ENCODE assay signal across 17 cellular contexts in the genomic region with DNA sequence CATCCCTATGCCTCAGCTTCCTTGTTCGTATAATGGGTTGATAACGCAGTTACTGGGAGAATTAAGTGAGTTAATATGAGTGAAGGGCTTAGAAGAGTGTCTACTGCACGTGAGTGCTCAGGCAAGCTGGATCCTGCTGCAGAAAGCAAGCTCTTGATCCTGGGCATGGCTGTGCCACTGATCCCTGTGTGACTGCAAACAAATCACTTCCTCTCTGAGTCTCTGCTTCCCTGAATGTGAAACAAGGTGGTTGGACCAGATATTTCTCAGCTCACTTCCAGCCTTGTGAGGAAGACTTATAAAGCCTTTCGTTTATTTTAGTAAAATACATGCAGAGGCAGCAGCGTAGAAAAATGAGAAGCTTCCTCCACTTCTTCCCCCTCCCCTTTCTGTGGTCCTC. TPM values are rescaled to one million over a fixed set of nuclear protein-coding genes. Genes with fewer than 3 reads are reported as not detected.
DNase-seq lines count a peak whose midpoint lies in the region; ATAC-seq, FAIRE-seq and TF ChIP-seq lines count a peak whose summit lies in the region.
"Had no signal": no experiment of that assay in that cellular context is flagged by ENCODE, and none has a peak within 500 bp of the region (broad histone marks: within the 10 kb centered on the region; RNA-seq: fewer than 3 reads in every experiment).

No MANE protein-coding gene starts in this region.

- TF ChIP-seq CTCF in CD14-positive monocyte (IDR thresholded peaks at IDR 0.05) (no peak), type B pancreatic cell (conservative IDR thresholded peaks at IDR 0.05) (no peak)

- no peak for TF ChIP-seq POLR2A in GM12891 (IDR thresholded peaks at IDR 0.05; ENCODE audit: low read depth, low read length)
- peak; percentile 15; the same call in 1 of the 2 replicates for TF ChIP-seq POLR2A in Raji (IDR thresholded peaks at IDR 0.05; ENCODE audit: insufficient read depth, low read depth, low read length)

- H3K9me3 ChIP-seq in esophagus (ENCODE audit: control insufficient read depth in 2 of 2, insufficient read depth in 1 of 2, low read depth in 1 of 2, low read length in 1 of 2) = no peaks in the 10 kb centered on the region
- H3K9me3 ChIP-seq: SJCRH30, stomach had no signal

- WGBS in esophagus, 2 donors = 44 to 51% methylated on average over 5 of the region's 5 CpGs

- H3K4me3 Mint-ChIP-seq in CD14-positive monocyte (no peak overlapping the region), type B pancreatic cell (no peak overlapping the region)

- H3K27me3 Mint-ChIP-seq in CD14-positive monocyte (ENCODE audit: low read depth in 3 of 3) = peaks cover 0 to 4% (median 0%) of the 10 kb centered on the region in 3 donors
- H3K27me3 Mint-ChIP-seq in type B pancreatic cell = no peaks in the 10 kb centered on the region

- DNase-seq in CD14-positive monocyte (ENCODE audit: low spot score) (peak; percentile 24), GM12891 (ENCODE audit: insufficient read length, low spot score) (no peak), NCI-H2196 treated with DMSO at 0.1 percent for 48 hours (lab: John Stamatoyannopoulos, UW; ENCODE audit: unreplicated experiment) (no peak), type B pancreatic cell (ENCODE audit: extremely low spot score, unreplicated experiment) (no peak)
- DNase-seq in activated CD8-positive, alpha-beta memory T cell treated with anti-CD3 and anti-CD28 coated beads for 24 hours = no peak
- DNase-seq: CD8-positive, alpha-beta memory T cell; central memory CD4-positive, alpha-beta T cell; NCI-H1417; NCI-H526; SJCRH30; stimulated activated CD4-positive, alpha-beta T cell treated with anti-CD3 and anti-CD28 coated beads, Interleukin-4, amount 100 ng/mL, for 4 hours; stomach had no signal

- H3K9me3 Mint-ChIP-seq in CD14-positive monocyte (no peaks in the 10 kb centered on the region), type B pancreatic cell (no peaks in the 10 kb centered on the region)
- H3K9me3 Mint-ChIP-seq: CD8-positive, alpha-beta memory T cell had no signal

- no peak overlapping the region for H3K4me3 ChIP-seq in esophagus (ENCODE audit: low read depth in 1 of 2, low read length in 2 of 2)
- H3K4me3 ChIP-seq: SJCRH30, stomach had no signal

- peaks cover 5 to 17% of the 10 kb centered on the region in 2 donors for H3K4me1 ChIP-seq in esophagus (ENCODE audit: control insufficient read depth in 2 of 2, insufficient read depth in 2 of 2, low read length in 1 of 2)

- no peaks in the 10 kb centered on the region for H3K27me3 ChIP-seq in esophagus (ENCODE audit: control insufficient read depth in 1 of 2, insufficient read depth in 2 of 2, low read length in 2 of 2)
- H3K27me3 ChIP-seq: SJCRH30, stomach had no signal

- peak overlapping the region; percentile 61 to 77 for H3K27ac ChIP-seq in esophagus (ENCODE audit: low read depth in 2 of 2, low read length in 1 of 2)
- H3K27ac ChIP-seq: SJCRH30 had no signal

- H3K36me3 Mint-ChIP-seq in CD14-positive monocyte (peaks cover 31 to 49% of the 10 kb centered on the region in 2 donors), type B pancreatic cell (peaks cover 10% of the 10 kb centered on the region)

- H3K4me1 Mint-ChIP-seq in CD14-positive monocyte (peaks cover 47% of the 10 kb centered on the region), type B pancreatic cell (ENCODE audit: unreplicated experiment) (peaks cover 22% of the 10 kb centered on the region)

- no peak for FAIRE-seq in GM12891 (lab: Jason Lieb, UNC)

- ATAC-seq in HG02610 (IDR thresholded peaks at IDR 0.05; ENCODE audit: unreplicated experiment) = no peak
- ATAC-seq: HCT116, sciatic nerve had no signal

- intact Hi-C loops in CD14-positive monocyte (cut with micrococcal nuclease) = no loop called here

- H3K36me3 ChIP-seq in esophagus (ENCODE audit: control insufficient read depth in 2 of 2, insufficient read depth in 2 of 2, low read length in 1 of 2) = peaks cover 0 to 6% of the 10 kb centered on the region in 2 donors

- H3K27ac Mint-ChIP-seq in CD14-positive monocyte (no peak overlapping the region), type B pancreatic cell (no peak overlapping the region)

TF ChIP-seq in GM12891, 5 proteins besides CTCF, POLR2A, EP300 and RAD21:
- no peak for TF ChIP-seq TAF1 (IDR thresholded peaks at IDR 0.05; ENCODE audit: low read depth, low read length)
- TF ChIP-seq PAX5 (IDR thresholded peaks at IDR 0.05; ENCODE audit: insufficient read depth, low read length, severe bottlenecking) = no peak
- no peak for TF ChIP-seq POU2F2 (IDR thresholded peaks at IDR 0.05; ENCODE audit: low read depth, low read length)
- TF ChIP-seq POLR2AphosphoS5 (IDR thresholded peaks at IDR 0.05; ENCODE audit: low read depth, low read length) = no peak
- TF ChIP-seq SPI1 (IDR thresholded peaks at IDR 0.05; ENCODE audit: low read depth, low read length) = peak; percentile 68

RNA-seq across cellular contexts. Expression of a gene that starts 13.7 kb away (rescaled TPM):
- 10 to 100 TPM; 11.4 to 11.8 TPM for polyA plus RNA-seq in CD14-positive monocyte
- polyA plus RNA-seq in GM12891 (2012; ENCODE audit: low read depth, missing spikeins) = 2.9 TPM
- polyA plus RNA-seq in esophagus = 10 to 100 TPM in 1 of 2 donors, 1 to 10 TPM in 1; 8.8 to 12.0 TPM
- 10.5 and 22.6 TPM in 2 replicates for total RNA-seq in type B pancreatic cell (ENCODE audit: low replicate concordance)

RNA-seq across cellular contexts. Expression of a gene that starts 56.0 kb away (rescaled TPM):
- polyA plus RNA-seq in CD14-positive monocyte (10 to 100 TPM; 33.1 to 38.2 TPM), esophagus (10 to 100 TPM; 15.9 to 19.9 TPM)
- 10.4 TPM for polyA plus RNA-seq in GM12891 (2012; ENCODE audit: low read depth, missing spikeins)
- total RNA-seq in type B pancreatic cell (ENCODE audit: low replicate concordance) = 21.0 and 29.7 TPM in 2 replicates
